In the genomic region with DNA sequence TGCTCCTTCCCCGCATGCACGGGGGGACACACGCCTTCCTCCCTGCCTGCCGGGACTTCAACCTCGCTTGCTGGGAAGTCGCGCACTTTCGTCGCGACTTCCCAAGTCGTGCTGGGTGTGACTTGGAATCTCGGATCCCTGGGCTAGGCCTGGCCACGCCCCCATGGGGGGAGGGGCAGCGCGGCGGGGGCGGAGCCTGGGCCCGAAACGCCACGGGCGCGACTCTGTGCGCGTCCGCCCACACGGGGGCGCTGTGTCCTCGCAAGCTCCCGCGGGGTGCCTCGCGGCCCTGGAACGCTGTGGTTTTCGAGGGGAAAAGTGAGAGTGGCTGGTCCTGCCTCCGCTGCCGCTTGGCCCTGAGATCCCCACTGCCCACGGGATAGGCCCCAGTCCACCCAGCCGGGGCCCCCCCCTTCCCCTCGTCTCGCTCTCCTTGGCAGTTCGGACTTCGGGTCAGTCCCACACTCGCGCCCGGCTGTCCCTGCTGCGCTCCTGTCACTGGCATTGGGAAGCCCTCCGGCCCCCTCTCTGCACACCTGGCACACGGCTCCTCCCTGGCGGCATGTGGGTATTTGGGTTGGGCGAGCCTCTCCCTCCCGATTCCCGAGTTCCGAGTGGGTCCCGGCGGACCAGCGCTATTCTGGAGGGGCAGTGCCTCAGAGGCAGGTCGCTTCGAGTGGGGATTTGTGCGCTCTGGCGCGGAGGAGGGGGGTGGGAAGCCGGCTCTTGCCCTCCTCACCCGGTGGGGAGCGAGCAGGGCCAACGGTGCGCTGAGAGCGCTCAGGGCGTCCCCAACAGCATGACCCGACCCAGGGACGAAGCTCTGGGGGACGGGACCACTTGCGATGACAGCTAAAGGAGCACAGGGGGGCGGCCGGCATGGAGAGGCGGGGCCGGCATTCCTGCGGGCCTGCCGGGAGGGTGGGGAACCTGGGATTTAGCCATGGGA, we compare ENCODE assay signal across 8 cellular contexts. TPM values are rescaled to one million over a fixed set of nuclear protein-coding genes. Genes with fewer than 3 reads are reported as not detected.
A peak's percentile ranks its signal among the peaks of the same experiment; 100 is the strongest.
DNase-seq lines count a peak whose midpoint lies in the region; ATAC-seq and TF ChIP-seq lines count a peak whose summit lies in the region.

No MANE protein-coding gene starts in this region.

- peaks cover 27% of the 10 kb centered on the region for H3K4me1 ChIP-seq in osteoblast (ENCODE audit: insufficient read depth, low read length)

- H2AFZ ChIP-seq in osteoblast (ENCODE audit: low read length) = peak overlapping the region; percentile 5

- CTCF ChIA-PET in RWPE1 (lab: Yijun Ruan, JAX) = interaction anchor here (0.5 to 1.0 kb wide), 12 partner anchors 10 to 971 kb away, joined by 3 to 5 read pairs (median 3); no protein-coding TSS in a partner anchor

- peak overlapping the region; percentile 76 for H3K27ac ChIP-seq in RWPE1
- H3K27ac ChIP-seq in osteoblast (ENCODE audit: low read depth, low read length) = no peak overlapping the region

- peaks cover under 1 to 7% of the 10 kb centered on the region in 2 donors for H3K36me3 Mint-ChIP-seq in activated naive CD4-positive, alpha-beta T cell treated with anti-CD3 and anti-CD28 coated beads, Interleukin-2, amount 50 U/mL, for 72 hours

- H3K9me3 Mint-ChIP-seq in activated naive CD4-positive, alpha-beta T cell treated with anti-CD3 and anti-CD28 coated beads, Interleukin-2, amount 50 U/mL, for 72 hours = no peaks in the 10 kb centered on the region

- H4K20me1 ChIP-seq in osteoblast (ENCODE audit: insufficient read depth, low read length) = peaks cover 62% of the 10 kb centered on the region

- H3K27ac Mint-ChIP-seq in activated naive CD4-positive, alpha-beta T cell treated with anti-CD3 and anti-CD28 coated beads, Interleukin-2, amount 50 U/mL, for 72 hours = peak overlapping the region in 1 of 2 donors; percentile 19

- H3K4me3 ChIP-seq in osteoblast (ENCODE audit: insufficient read depth, low read length) = peak overlapping the region; percentile 68

- TF ChIP-seq CTCF in RWPE1 (conservative IDR thresholded peaks at IDR 0.05; ENCODE audit: low read depth) (peak; percentile 94), osteoblast (IDR thresholded peaks at IDR 0.05; ENCODE audit: extremely low read depth, low read depth, low read length) (peak; percentile 79)

- POLR2A ChIA-PET in RWPE1 (lab: Yijun Ruan, JAX; ENCODE audit: low non-redundant PET) = no interaction called here

- peak; percentile 81 for DNase-seq in RWPE1 (ENCODE audit: low spot score)
- peak; percentile 82 to 93 for DNase-seq in activated naive CD4-positive, alpha-beta T cell treated with anti-CD3 and anti-CD28 coated beads, Interleukin-2, amount 50 U/mL, for 72 hours (ENCODE audit: low spot score in 2 of 2)
- DNase-seq in glomerular visceral epithelial cell (ENCODE audit: extremely low spot score) = peak; percentile 81
- DNase-seq in osteoblast (ENCODE audit: insufficient read length, low spot score, missing footprints) = peak; percentile 97
- DNase-seq in superior temporal gyrus (ENCODE audit: extremely low spot score) = peak; percentile 91
- no peak for DNase-seq in NCI-H1694 treated with DMSO at 0.1 percent for 48 hours (lab: John Stamatoyannopoulos, UW)

- no peaks in the 10 kb centered on the region for H3K9me3 ChIP-seq in osteoblast (ENCODE audit: low read depth, low read length)

- peaks cover 27% of the 10 kb centered on the region for H3K79me2 ChIP-seq in osteoblast (ENCODE audit: insufficient read depth, low read length)

- peak; percentile 57 for ATAC-seq in GM18511 (IDR thresholded peaks at IDR 0.05; ENCODE audit: unreplicated experiment)
- ATAC-seq in HG03280 (IDR thresholded peaks at IDR 0.05; ENCODE audit: unreplicated experiment) = peak; percentile 67
- ATAC-seq in activated naive CD4-positive, alpha-beta T cell treated with anti-CD3 and anti-CD28 coated beads, Interleukin-2, amount 50 U/mL, for 72 hours = peak; percentile 77 to 82

- H3K4me2 ChIP-seq in osteoblast (ENCODE audit: insufficient read depth, low read length) = peak overlapping the region; percentile 85

- H3K36me3 ChIP-seq in osteoblast (ENCODE audit: insufficient read depth, low read length) = peaks cover 39% of the 10 kb centered on the region

- H3K27me3 ChIP-seq in osteoblast (ENCODE audit: insufficient read depth, low read length) = no peaks in the 10 kb centered on the region

RNA-seq across cellular contexts. Expression of a gene that starts 23.6 kb away (rescaled TPM):
- 100 to 1,000 TPM; 110 to 127 TPM for total RNA-seq in activated naive CD4-positive, alpha-beta T cell treated with anti-CD3 and anti-CD28 coated beads, Interleukin-2, amount 50 U/mL, for 72 hours
- 350 and 355 TPM in 2 replicates for total RNA-seq in osteoblast

RNA-seq across cellular contexts. Expression of a gene that starts 47.8 kb away (rescaled TPM):
- 10 to 100 TPM; 36.1 to 69.7 TPM for total RNA-seq in activated naive CD4-positive, alpha-beta T cell treated with anti-CD3 and anti-CD28 coated beads, Interleukin-2, amount 50 U/mL, for 72 hours
- total RNA-seq in osteoblast = 40.1 and 41.6 TPM in 2 replicates
